15 cellular contexts compared by ENCODE assay signal in genomic region chr10:87523731-87524130, GRCh38.
"Had no signal": no experiment of that assay in that cellular context is flagged by ENCODE, and none has a peak within 500 bp of the region (broad histone marks: within the 10 kb centered on the region; RNA-seq: fewer than 3 reads in every experiment).

No MANE protein-coding gene starts in this region.

- DNase-seq: activated B cell treated with CpG ODN at 0.5 μM for 24 hours; activated CD4-positive, alpha-beta T cell treated with anti-CD3 and anti-CD28 coated beads for 48 hours; activated CD8-positive, alpha-beta T cell treated with anti-CD3 and anti-CD28 coated beads for 36 hours; activated effector memory CD4-positive, alpha-beta T cell treated with anti-CD3 and anti-CD28 coated beads, Interleukin-2, amount 50 U/mL, for 16 hours; activated T-cell treated with anti-CD3 and anti-CD28 coated beads, Interleukin-2, amount 50 U/mL, for 48 hours; amniotic stem cell; hippocampal formation; pancreas; small intestine; stimulated activated CD4-positive, alpha-beta T cell treated with anti-CD3 and anti-CD28 coated beads, Interleukin-4, amount 100 ng/mL, for 24 hours; stimulated activated naive CD4-positive, alpha-beta T cell; substantia nigra; trophoblast cell had no signal

- H3K27me3 ChIP-seq: gastroesophageal sphincter, pancreas had no signal

- H3K27ac ChIP-seq: pancreas had no signal

- ATAC-seq: activated CD8-positive, alpha-beta T cell treated with anti-CD3 and anti-CD28 coated beads for 36 hours; activated naive CD4-positive, alpha-beta T cell treated with anti-CD3 and anti-CD28 coated beads, Interleukin-2, amount 50 U/mL, for 72 hours; gastroesophageal sphincter; pancreas had no signal

- H3K4me1 ChIP-seq: pancreas had no signal

- H3K9me3 ChIP-seq: gastroesophageal sphincter, pancreas had no signal

- H3K4me3 ChIP-seq: gastroesophageal sphincter, pancreas had no signal
